Comparison of ENCODE assay signal across 23 cellular contexts in the genomic region with DNA sequence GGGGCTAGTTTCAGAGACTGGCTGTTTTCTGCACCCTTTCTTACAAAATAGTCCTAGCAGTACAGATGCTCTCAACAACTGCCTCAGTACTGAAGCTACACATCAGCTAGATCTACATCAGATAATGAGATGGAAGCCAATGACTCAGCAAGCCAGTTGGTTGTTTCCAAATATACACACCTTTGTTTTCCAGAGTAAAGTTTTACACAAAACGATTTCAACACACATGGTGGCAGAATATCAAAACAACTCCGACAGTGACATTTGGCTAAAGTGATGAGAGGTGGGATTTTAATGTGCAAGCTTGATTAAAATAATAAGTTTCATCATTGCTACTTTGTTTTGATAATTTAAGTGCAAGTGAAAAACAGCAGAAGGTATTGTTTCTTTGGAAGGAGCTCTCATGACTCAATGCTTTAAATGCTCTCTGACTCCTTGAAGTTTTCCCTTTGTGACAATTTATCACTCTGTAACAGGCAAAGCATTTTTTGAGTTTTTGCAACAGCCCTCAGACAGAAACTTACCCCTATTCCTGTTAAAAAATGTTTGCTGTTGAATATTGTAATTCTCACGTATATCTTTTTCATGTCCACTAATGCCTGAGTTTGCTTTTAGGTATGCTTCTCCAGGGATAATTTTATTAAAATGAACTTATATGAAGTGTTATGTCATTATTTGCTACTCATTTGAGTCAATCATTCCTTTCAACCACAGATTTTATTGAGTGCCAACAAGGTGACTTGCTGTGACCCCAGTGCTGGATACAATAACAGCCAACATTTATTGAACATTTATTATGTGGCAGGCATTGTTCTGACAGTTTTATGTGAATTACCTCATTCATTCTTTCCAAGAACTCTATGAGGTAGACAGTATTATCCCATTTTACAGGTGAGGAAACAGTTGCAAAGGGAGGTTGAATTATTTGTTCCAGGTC.
A peak's percentile ranks its signal among the peaks of the same experiment; 100 is the strongest.
DNase-seq lines count a peak whose midpoint lies in the region; ATAC-seq, FAIRE-seq and TF ChIP-seq lines count a peak whose summit lies in the region.
"Had no signal": no experiment of that assay in that cellular context is flagged by ENCODE, and none has a peak within 500 bp of the region (broad histone marks: within the 10 kb centered on the region; RNA-seq: fewer than 3 reads in every experiment).

No MANE protein-coding gene starts in this region.

- peak; percentile 72 for ATAC-seq in Panc1
- no peak for ATAC-seq in HG02759 (IDR thresholded peaks at IDR 0.05; ENCODE audit: unreplicated experiment)
- ATAC-seq in GM18519 (IDR thresholded peaks at IDR 0.05; ENCODE audit: low FRiP score, unreplicated experiment), result no peak
- ATAC-seq: gastroesophageal sphincter, left lung, mucosa of descending colon had no signal

- H3K9me3 ChIP-seq in breast epithelium (no peaks in the 10 kb centered on the region), Panc1 (ENCODE audit: control insufficient read depth, insufficient read depth, low read depth, low read length) (peaks cover 42% of the 10 kb centered on the region)
- H3K9me3 ChIP-seq: gastroesophageal sphincter, mucosa of descending colon, SJCRH30 had no signal

- BruUV-seq in MCF 10A (replicated peaks; lab: Mats Ljungman, UMichigan), result no TSS peak
- no TSS peak for BruUV-seq in Panc1 (replicated peaks; lab: Mats Ljungman, UMichigan)

- no peaks in the 10 kb centered on the region for H3K27me3 Mint-ChIP-seq in MCF 10A (ENCODE audit: insufficient read depth, unreplicated experiment)
- H3K27me3 Mint-ChIP-seq: CD4-positive, alpha-beta memory T cell had no signal

- FAIRE-seq in urothelium cell line (lab: Jason Lieb, UNC), result no peak

- H3K36me3 ChIP-seq in breast epithelium (no peaks in the 10 kb centered on the region), Panc1 (ENCODE audit: control insufficient read depth, insufficient read depth, low read length) (no peaks in the 10 kb centered on the region)
- H3K36me3 ChIP-seq: gastroesophageal sphincter, left lung, SJCRH30 had no signal

- H3K27ac Mint-ChIP-seq in MCF 10A (ENCODE audit: low read depth, unreplicated experiment), result peak overlapping the region; percentile 17
- H3K27ac Mint-ChIP-seq: CD4-positive, alpha-beta memory T cell had no signal

- H3K4me3 Mint-ChIP-seq in MCF 10A (ENCODE audit: unreplicated experiment), result no peak overlapping the region
- H3K4me3 Mint-ChIP-seq: CD4-positive, alpha-beta memory T cell had no signal

- no peak overlapping the region for H3K4me3 ChIP-seq in breast epithelium
- no peak overlapping the region for H3K4me3 ChIP-seq in Panc1 (ENCODE audit: low read depth in 2 of 2, low read length in 2 of 2)
- no peak overlapping the region for H3K4me3 ChIP-seq in fibroblast of pulmonary artery (replicated peaks; ENCODE audit: low read depth, low read length)
- H3K4me3 ChIP-seq: gastroesophageal sphincter, left lung, mucosa of descending colon, SJCRH30 had no signal

- DNase-seq in MCF 10A (ENCODE audit: unreplicated experiment), result peak; percentile 79
- DNase-seq in breast epithelium (ENCODE audit: low spot score in 2 of 2), result no peak
- DNase-seq in Panc1 (ENCODE audit: low read depth, low spot score), result no peak
- peak; percentile 30 for DNase-seq in fibroblast of pulmonary artery (ENCODE audit: low read depth)
- DNase-seq in urothelium cell line (ENCODE audit: low spot score), result peak; percentile 19
- DNase-seq in caudate nucleus (lab: John Stamatoyannopoulos, UW), result no peak
- DNase-seq: ACHN; activated CD4-positive, alpha-beta T cell treated with anti-CD3 and anti-CD28 coated beads, Interleukin-2, amount 50 U/mL, for 48 hours; activated naive CD4-positive, alpha-beta T cell treated with Interleukin-2 at 50 U/mL for 16 hours; activated T-cell treated with anti-CD3 and anti-CD28 coated beads for 4 hours; CD4-positive, alpha-beta memory T cell; DND-41; left lung; mucosa of descending colon; NCI-H1436; NCI-H2171 treated with DMSO at 0.1 percent for 48 hours; NCI-H774; OCI-M1; SJCRH30; substantia nigra had no signal

- intact Hi-C loops in MCF 10A (cut with micrococcal nuclease), result no loop called here
- intact Hi-C loops in breast epithelium (cut with DNase I; ENCODE audit: low total_unique reads), result no loop called here
- intact Hi-C loops in Panc1 (cut with micrococcal nuclease; ENCODE audit: unreplicated experiment), result no loop called here

- peaks cover 10% of the 10 kb centered on the region for H3K4me1 Mint-ChIP-seq in MCF 10A (ENCODE audit: insufficient read depth, unreplicated experiment)
- H3K4me1 Mint-ChIP-seq: CD4-positive, alpha-beta memory T cell had no signal

- H3K4me1 ChIP-seq in breast epithelium, result no peaks in the 10 kb centered on the region
- H3K4me1 ChIP-seq in Panc1 (ENCODE audit: control insufficient read depth, insufficient read depth, low read length), result no peaks in the 10 kb centered on the region
- H3K4me1 ChIP-seq: gastroesophageal sphincter, left lung, SJCRH30 had no signal

- H3K27me3 ChIP-seq in breast epithelium (no peaks in the 10 kb centered on the region), Panc1 (ENCODE audit: control insufficient read depth, insufficient read depth, low read length) (no peaks in the 10 kb centered on the region)
- H3K27me3 ChIP-seq: gastroesophageal sphincter, left lung, SJCRH30 had no signal

- CTCF ChIA-PET in MCF 10A (lab: Yijun Ruan, JAX), result interaction anchor here (0.8 to 1.8 kb wide), 3 partner anchors 283 to 896 kb away, joined by 4 to 8 read pairs (median 4); a partner anchor contains a TSS
- CTCF ChIA-PET in Panc1 (lab: Charles Lee), result no interaction called here

- in situ Hi-C loops in Panc1 (cut with HindIII; ENCODE audit: low pct_unique_long_range_greater_than_20kb, low sequenced_read_pairs), result no loop called here

- peaks cover 6% of the 10 kb centered on the region for H3K36me3 Mint-ChIP-seq in MCF 10A (ENCODE audit: insufficient read depth, unreplicated experiment)
- H3K36me3 Mint-ChIP-seq: CD4-positive, alpha-beta memory T cell had no signal

- no peak for TF ChIP-seq CTCF in MCF 10A (IDR thresholded peaks at IDR 0.05; ENCODE audit: unreplicated experiment)
- no peak for TF ChIP-seq CTCF in breast epithelium (IDR thresholded peaks at IDR 0.05)
- TF ChIP-seq CTCF in Panc1 (IDR thresholded peaks at IDR 0.05), result no peak
- no peak for TF ChIP-seq CTCF in fibroblast of pulmonary artery (IDR thresholded peaks at IDR 0.05; ENCODE audit: low read length, missing control alignments)

- POLR2A ChIA-PET in MCF 10A (lab: Yijun Ruan, JAX), result interaction anchor here (0.7 to 2.2 kb wide), 18 partner anchors 10 to 887 kb away, joined by 3 to 26 read pairs (median 3); a partner anchor contains a TSS
- POLR2A ChIA-PET in Panc1 (lab: Charles Lee), result no interaction called here

- no peaks in the 10 kb centered on the region for H3K9me3 Mint-ChIP-seq in MCF 10A (ENCODE audit: unreplicated experiment)

- TF ChIP-seq POLR2A in breast epithelium (IDR thresholded peaks at IDR 0.05), result no peak

- H3K27ac ChIP-seq in breast epithelium (no peak overlapping the region), Panc1 (ENCODE audit: low read length) (peak overlapping the region; percentile 57), caudate nucleus (ENCODE audit: low read depth, low read length) (no peak overlapping the region)
- H3K27ac ChIP-seq: gastroesophageal sphincter, left lung, SJCRH30 had no signal

Comparison
In these comparisons a context has a peak if more than half of its experiments do, and no peak if none do; other contexts are left out.
1. DNase-seq: peak in MCF 10A (single experiment), fibroblast of pulmonary artery (single experiment) and urothelium cell line (single experiment); none in breast epithelium (0 of 2), Panc1 (single experiment) and caudate nucleus (0 of 61).